Comparison of ENCODE assay signal across 1 cellular context in the genomic region with DNA sequence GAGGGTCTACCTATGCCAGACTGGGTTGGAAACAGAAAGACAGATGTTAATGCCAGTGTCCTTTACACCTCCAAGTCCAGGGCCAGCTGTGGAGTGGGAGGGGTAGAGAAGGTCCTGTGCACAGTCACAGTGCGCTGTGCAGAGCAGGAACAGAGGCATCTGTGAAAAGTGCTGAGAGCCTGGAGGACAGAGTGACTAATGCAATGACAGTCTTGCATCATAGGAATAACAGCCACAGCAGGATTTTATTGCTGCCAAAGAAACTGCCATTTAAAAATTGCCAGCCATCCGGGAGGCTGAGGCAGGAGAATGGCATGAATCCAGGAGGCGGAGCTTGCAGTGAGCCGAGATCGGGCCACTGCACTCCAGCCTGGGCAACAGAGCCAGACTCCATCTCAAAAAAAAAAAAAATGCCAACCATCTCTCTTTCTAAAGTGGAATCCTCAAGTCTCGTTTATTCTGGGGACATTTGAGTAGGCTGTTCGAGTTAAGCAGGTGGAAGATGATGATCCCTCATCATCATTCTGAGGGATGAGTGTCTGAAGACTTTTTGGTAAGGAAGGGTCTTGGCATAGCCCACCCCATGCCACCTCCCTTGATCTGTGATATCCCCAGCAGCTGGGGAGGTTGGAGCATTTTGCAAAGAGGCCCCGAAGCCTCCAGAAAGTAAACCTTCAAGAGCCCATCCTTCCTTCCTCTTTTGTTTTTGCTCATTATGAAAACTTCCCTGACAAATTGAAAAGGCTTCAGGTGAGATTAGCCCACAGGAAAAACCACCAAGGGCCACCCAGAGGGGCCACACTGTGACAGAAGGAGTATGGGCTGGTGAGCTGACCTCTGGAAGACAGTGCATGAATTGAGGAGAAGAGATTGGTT.
TF ChIP-seq lines count a peak whose summit lies in the region.

No MANE protein-coding gene starts in this region.

TF ChIP-seq in HEK293, 187 proteins besides CTCF, POLR2A, EP300 and RAD21 (continued from another document and continues in another):
- TF ChIP-seq, protein P1, sequence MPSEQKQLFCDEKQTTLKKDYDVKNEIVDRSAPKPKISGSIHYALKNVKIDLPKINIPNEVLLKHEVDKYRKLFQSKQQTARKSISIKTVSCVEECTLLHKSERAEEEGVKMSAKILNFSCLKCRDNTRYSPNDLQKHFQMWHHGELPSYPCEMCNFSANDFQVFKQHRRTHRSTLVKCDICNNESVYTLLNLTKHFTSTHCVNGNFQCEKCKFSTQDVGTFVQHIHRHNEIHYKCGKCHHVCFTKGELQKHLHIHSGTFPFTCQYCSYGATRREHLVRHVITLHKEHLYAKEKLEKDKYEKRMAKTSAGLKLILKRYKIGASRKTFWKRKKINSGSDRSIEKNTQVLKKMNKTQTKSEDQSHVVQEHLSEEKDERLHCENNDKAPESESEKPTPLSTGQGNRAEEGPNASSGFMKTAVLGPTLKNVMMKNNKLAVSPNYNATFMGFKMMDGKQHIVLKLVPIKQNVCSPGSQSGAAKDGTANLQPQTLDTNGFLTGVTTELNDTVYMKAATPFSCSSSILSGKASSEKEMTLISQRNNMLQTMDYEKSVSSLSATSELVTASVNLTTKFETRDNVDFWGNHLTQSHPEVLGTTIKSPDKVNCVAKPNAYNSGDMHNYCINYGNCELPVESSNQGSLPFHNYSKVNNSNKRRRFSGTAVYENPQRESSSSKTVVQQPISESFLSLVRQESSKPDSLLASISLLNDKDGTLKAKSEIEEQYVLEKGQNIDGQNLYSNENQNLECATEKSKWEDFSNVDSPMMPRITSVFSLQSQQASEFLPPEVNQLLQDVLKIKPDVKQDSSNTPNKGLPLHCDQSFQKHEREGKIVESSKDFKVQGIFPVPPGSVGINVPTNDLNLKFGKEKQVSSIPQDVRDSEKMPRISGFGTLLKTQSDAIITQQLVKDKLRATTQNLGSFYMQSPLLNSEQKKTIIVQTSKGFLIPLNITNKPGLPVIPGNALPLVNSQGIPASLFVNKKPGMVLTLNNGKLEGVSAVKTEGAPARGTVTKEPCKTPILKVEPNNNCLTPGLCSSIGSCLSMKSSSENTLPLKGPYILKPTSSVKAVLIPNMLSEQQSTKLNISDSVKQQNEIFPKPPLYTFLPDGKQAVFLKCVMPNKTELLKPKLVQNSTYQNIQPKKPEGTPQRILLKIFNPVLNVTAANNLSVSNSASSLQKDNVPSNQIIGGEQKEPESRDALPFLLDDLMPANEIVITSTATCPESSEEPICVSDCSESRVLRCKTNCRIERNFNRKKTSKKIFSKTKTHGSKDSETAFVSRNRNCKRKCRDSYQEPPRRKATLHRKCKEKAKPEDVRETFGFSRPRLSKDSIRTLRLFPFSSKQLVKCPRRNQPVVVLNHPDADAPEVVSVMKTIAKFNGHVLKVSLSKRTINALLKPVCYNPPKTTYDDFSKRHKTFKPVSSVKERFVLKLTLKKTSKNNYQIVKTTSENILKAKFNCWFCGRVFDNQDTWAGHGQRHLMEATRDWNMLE (tag by site-specific recombination; conservative IDR thresholded peaks at IDR 0.05; ENCODE audit: low read depth) = 0 out of 2 replicates have a peak, but pooled peaks have one; percentile 46
- peak; percentile 69 for TF ChIP-seq ZNF121 (tag by site-specific recombination; IDR thresholded peaks at IDR 0.05)
- TF ChIP-seq, protein P2, sequence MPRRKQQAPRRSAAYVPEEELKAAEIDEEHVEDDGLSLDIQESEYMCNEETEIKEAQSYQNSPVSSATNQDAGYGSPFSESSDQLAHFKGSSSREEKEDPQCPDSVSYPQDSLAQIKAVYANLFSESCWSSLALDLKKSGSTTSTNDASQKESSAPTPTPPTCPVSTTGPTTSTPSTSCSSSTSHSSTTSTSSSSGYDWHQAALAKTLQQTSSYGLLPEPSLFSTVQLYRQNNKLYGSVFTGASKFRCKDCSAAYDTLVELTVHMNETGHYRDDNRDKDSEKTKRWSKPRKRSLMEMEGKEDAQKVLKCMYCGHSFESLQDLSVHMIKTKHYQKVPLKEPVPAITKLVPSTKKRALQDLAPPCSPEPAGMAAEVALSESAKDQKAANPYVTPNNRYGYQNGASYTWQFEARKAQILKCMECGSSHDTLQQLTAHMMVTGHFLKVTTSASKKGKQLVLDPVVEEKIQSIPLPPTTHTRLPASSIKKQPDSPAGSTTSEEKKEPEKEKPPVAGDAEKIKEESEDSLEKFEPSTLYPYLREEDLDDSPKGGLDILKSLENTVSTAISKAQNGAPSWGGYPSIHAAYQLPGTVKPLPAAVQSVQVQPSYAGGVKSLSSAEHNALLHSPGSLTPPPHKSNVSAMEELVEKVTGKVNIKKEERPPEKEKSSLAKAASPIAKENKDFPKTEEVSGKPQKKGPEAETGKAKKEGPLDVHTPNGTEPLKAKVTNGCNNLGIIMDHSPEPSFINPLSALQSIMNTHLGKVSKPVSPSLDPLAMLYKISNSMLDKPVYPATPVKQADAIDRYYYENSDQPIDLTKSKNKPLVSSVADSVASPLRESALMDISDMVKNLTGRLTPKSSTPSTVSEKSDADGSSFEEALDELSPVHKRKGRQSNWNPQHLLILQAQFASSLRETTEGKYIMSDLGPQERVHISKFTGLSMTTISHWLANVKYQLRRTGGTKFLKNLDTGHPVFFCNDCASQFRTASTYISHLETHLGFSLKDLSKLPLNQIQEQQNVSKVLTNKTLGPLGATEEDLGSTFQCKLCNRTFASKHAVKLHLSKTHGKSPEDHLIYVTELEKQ (tag by site-specific recombination; IDR thresholded peaks at IDR 0.05; ENCODE audit: borderline replicate concordance) = no peak
- peak; percentile 58; the same call in 1 of the 2 replicates for TF ChIP-seq ZNF660 (tag by site-specific recombination; IDR thresholded peaks at IDR 0.05)
- peak; percentile 74 for TF ChIP-seq ZBTB21 (tag by site-specific recombination; IDR thresholded peaks at IDR 0.05)
- TF ChIP-seq SP7 (tag by site-specific recombination; IDR thresholded peaks at IDR 0.05) = peak; percentile 75
- TF ChIP-seq ZNF664 (tag by site-specific recombination; IDR thresholded peaks at IDR 0.05) = peak; percentile 32; the same call in 1 of the 2 replicates
- TF ChIP-seq KLF10 (tag by site-specific recombination; IDR thresholded peaks at IDR 0.05) = no peak
- TF ChIP-seq IKZF3 (tag by site-specific recombination; IDR thresholded peaks at IDR 0.05) = peak; percentile 41; the same call in 1 of the 2 replicates
- 0 out of 2 replicates have a peak, but pooled peaks have one; percentile 14 for TF ChIP-seq ZNF561 (tag by site-specific recombination; IDR thresholded peaks at IDR 0.05; ENCODE audit: borderline replicate concordance)
- TF ChIP-seq, protein P3, sequence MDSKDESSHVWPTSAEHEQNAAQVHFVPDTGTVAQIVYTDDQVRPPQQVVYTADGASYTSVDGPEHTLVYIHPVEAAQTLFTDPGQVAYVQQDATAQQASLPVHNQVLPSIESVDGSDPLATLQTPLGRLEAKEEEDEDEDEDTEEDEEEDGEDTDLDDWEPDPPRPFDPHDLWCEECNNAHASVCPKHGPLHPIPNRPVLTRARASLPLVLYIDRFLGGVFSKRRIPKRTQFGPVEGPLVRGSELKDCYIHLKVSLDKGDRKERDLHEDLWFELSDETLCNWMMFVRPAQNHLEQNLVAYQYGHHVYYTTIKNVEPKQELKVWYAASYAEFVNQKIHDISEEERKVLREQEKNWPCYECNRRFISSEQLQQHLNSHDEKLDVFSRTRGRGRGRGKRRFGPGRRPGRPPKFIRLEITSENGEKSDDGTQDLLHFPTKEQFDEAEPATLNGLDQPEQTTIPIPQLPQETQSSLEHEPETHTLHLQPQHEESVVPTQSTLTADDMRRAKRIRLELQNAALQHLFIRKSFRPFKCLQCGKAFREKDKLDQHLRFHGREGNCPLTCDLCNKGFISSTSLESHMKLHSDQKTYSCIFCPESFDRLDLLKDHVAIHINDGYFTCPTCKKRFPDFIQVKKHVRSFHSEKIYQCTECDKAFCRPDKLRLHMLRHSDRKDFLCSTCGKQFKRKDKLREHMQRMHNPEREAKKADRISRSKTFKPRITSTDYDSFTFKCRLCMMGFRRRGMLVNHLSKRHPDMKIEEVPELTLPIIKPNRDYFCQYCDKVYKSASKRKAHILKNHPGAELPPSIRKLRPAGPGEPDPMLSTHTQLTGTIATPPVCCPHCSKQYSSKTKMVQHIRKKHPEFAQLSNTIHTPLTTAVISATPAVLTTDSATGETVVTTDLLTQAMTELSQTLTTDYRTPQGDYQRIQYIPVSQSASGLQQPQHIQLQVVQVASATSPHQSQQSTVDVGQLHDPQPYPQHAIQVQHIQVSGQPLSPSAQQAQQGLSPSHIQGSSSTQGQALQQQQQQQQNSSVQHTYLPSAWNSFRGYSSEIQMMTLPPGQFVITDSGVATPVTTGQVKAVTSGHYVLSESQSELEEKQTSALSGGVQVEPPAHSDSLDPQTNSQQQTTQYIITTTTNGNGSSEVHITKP (tag by site-specific recombination; IDR thresholded peaks at IDR 0.05) = peak; percentile 32; the same call in 1 of the 2 replicates
- no peak for TF ChIP-seq ZNF707 (tag by site-specific recombination; IDR thresholded peaks at IDR 0.05)
- TF ChIP-seq ZNF629 (tag by site-specific recombination; IDR thresholded peaks at IDR 0.05) = peak; percentile 78
- TF ChIP-seq, protein P4, sequence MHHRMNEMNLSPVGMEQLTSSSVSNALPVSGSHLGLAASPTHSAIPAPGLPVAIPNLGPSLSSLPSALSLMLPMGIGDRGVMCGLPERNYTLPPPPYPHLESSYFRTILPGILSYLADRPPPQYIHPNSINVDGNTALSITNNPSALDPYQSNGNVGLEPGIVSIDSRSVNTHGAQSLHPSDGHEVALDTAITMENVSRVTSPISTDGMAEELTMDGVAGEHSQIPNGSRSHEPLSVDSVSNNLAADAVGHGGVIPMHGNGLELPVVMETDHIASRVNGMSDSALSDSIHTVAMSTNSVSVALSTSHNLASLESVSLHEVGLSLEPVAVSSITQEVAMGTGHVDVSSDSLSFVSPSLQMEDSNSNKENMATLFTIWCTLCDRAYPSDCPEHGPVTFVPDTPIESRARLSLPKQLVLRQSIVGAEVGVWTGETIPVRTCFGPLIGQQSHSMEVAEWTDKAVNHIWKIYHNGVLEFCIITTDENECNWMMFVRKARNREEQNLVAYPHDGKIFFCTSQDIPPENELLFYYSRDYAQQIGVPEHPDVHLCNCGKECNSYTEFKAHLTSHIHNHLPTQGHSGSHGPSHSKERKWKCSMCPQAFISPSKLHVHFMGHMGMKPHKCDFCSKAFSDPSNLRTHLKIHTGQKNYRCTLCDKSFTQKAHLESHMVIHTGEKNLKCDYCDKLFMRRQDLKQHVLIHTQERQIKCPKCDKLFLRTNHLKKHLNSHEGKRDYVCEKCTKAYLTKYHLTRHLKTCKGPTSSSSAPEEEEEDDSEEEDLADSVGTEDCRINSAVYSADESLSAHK (tag by site-specific recombination; IDR thresholded peaks at IDR 0.05) = peak; percentile 97
- TF ChIP-seq ZNF621 (tag by site-specific recombination; IDR thresholded peaks at IDR 0.05) = no peak
- TF ChIP-seq, protein P5, sequence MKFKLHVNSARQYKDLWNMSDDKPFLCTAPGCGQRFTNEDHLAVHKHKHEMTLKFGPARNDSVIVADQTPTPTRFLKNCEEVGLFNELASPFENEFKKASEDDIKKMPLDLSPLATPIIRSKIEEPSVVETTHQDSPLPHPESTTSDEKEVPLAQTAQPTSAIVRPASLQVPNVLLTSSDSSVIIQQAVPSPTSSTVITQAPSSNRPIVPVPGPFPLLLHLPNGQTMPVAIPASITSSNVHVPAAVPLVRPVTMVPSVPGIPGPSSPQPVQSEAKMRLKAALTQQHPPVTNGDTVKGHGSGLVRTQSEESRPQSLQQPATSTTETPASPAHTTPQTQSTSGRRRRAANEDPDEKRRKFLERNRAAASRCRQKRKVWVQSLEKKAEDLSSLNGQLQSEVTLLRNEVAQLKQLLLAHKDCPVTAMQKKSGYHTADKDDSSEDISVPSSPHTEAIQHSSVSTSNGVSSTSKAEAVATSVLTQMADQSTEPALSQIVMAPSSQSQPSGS (tag by site-specific recombination; IDR thresholded peaks at IDR 0.05; ENCODE audit: low read depth) = peak; percentile 65; the same call in 1 of the 2 replicates
- peak; percentile 46; the same call in 1 of the 2 replicates for TF ChIP-seq ZNF600 (tag by site-specific recombination; IDR thresholded peaks at IDR 0.05)
- TF ChIP-seq ZEB2 (tag by site-specific recombination; IDR thresholded peaks at IDR 0.05) = peak; percentile 62; the same call in 1 of the 2 replicates
- TF ChIP-seq, protein P6, sequence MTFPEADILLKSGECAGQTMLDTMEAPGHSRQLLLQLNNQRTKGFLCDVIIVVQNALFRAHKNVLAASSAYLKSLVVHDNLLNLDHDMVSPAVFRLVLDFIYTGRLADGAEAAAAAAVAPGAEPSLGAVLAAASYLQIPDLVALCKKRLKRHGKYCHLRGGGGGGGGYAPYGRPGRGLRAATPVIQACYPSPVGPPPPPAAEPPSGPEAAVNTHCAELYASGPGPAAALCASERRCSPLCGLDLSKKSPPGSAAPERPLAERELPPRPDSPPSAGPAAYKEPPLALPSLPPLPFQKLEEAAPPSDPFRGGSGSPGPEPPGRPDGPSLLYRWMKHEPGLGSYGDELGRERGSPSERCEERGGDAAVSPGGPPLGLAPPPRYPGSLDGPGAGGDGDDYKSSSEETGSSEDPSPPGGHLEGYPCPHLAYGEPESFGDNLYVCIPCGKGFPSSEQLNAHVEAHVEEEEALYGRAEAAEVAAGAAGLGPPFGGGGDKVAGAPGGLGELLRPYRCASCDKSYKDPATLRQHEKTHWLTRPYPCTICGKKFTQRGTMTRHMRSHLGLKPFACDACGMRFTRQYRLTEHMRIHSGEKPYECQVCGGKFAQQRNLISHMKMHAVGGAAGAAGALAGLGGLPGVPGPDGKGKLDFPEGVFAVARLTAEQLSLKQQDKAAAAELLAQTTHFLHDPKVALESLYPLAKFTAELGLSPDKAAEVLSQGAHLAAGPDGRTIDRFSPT (tag by site-specific recombination; IDR thresholded peaks at IDR 0.05) = 0 out of 2 replicates have a peak, but pooled peaks have one; percentile 35
- TF ChIP-seq, protein P7, sequence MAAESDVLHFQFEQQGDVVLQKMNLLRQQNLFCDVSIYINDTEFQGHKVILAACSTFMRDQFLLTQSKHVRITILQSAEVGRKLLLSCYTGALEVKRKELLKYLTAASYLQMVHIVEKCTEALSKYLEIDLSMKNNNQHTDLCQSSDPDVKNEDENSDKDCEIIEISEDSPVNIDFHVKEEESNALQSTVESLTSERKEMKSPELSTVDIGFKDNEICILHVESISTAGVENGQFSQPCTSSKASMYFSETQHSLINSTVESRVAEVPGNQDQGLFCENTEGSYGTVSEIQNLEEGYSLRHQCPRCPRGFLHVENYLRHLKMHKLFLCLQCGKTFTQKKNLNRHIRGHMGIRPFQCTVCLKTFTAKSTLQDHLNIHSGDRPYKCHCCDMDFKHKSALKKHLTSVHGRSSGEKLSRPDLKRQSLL (tag by site-specific recombination; IDR thresholded peaks at IDR 0.05) = no peak
- peak; percentile 48; the same call in 1 of the 2 replicates for TF ChIP-seq ZNF335 (tag by site-specific recombination; conservative IDR thresholded peaks at IDR 0.05)
- TF ChIP-seq ZSCAN23 (tag by site-specific recombination; IDR thresholded peaks at IDR 0.05) = no peak
- peak; percentile 86 for TF ChIP-seq ZBTB17 (tag by site-specific recombination; IDR thresholded peaks at IDR 0.05)
- TF ChIP-seq, protein P8, sequence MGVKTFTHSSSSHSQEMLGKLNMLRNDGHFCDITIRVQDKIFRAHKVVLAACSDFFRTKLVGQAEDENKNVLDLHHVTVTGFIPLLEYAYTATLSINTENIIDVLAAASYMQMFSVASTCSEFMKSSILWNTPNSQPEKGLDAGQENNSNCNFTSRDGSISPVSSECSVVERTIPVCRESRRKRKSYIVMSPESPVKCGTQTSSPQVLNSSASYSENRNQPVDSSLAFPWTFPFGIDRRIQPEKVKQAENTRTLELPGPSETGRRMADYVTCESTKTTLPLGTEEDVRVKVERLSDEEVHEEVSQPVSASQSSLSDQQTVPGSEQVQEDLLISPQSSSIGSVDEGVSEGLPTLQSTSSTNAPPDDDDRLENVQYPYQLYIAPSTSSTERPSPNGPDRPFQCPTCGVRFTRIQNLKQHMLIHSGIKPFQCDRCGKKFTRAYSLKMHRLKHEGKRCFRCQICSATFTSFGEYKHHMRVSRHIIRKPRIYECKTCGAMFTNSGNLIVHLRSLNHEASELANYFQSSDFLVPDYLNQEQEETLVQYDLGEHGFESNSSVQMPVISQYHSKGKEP (tag by site-specific recombination; IDR thresholded peaks at IDR 0.05) = peak; percentile 62; the same call in 1 of the 2 replicates
- peak; percentile 76 for TF ChIP-seq FEZF1 (tag by site-specific recombination; IDR thresholded peaks at IDR 0.05)
- TF ChIP-seq ZNF214 (tag by site-specific recombination; IDR thresholded peaks at IDR 0.05; ENCODE audit: borderline replicate concordance) = no peak
